In genomic region chr22:32700186-32700882, GRCh38 we compare ENCODE assay signal across 12 cellular contexts.
A peak's percentile ranks its signal among the peaks of the same experiment; 100 is the strongest.
DNase-seq lines count a peak whose midpoint lies in the region; ATAC-seq and TF ChIP-seq lines count a peak whose summit lies in the region.
"Had no signal": no experiment of that assay in that cellular context is flagged by ENCODE, and none has a peak within 500 bp of the region (broad histone marks: within the 10 kb centered on the region; RNA-seq: fewer than 3 reads in every experiment).

No MANE protein-coding gene starts in this region.

- H3K36me3 Mint-ChIP-seq in neural crest cell (ENCODE audit: low read depth), result peaks cover 11% of the 10 kb centered on the region
- no peaks in the 10 kb centered on the region for H3K36me3 Mint-ChIP-seq in activated CD4-positive, alpha-beta memory T cell treated with anti-CD3 and anti-CD28 coated beads, Interleukin-2, amount 10 ng/mL, durations not matched to agents 7 days and 5 days (ENCODE audit: low read depth)

- H3K4me1 Mint-ChIP-seq in neural crest cell, result peaks cover 15% of the 10 kb centered on the region
- no peaks in the 10 kb centered on the region for H3K4me1 Mint-ChIP-seq in activated CD4-positive, alpha-beta memory T cell treated with anti-CD3 and anti-CD28 coated beads, Interleukin-2, amount 10 ng/mL, durations not matched to agents 7 days and 5 days

- peak overlapping the region; percentile 68 for H3K27ac Mint-ChIP-seq in neural crest cell (ENCODE audit: unreplicated experiment)
- no peak overlapping the region for H3K27ac Mint-ChIP-seq in activated CD4-positive, alpha-beta memory T cell treated with anti-CD3 and anti-CD28 coated beads, Interleukin-2, amount 10 ng/mL, durations not matched to agents 7 days and 5 days
- H3K27ac Mint-ChIP-seq: activated T-helper 1 cell treated with anti-CD3 and anti-CD28 coated beads, Interleukin-12 subunit alpha, Interleukin-12 subunit beta, Interleukin-2, Interleukin-4 antibody, amounts not matched to agents 30 ng/mL and 10 ng/mL and 1 ng/mL, durations not matched to agents 14 hours and 24 hours and 36 hours; H9 had no signal

- CTCF ChIA-PET in activated CD4-positive, alpha-beta memory T cell treated with anti-CD3 and anti-CD28 coated beads, Interleukin-2, amount 10 ng/mL, durations not matched to agents 7 days and 5 days (lab: Charles Lee), result interaction anchor here (0.5 kb wide), 1 partner anchor 20 kb away, joined by 3 read pairs; no protein-coding TSS in a partner anchor

- TF ChIP-seq CTCF in fibroblast of villous mesenchyme (IDR thresholded peaks at IDR 0.05; ENCODE audit: insufficient read depth, low read depth, low read length) (no peak), neural crest cell (conservative IDR thresholded peaks at IDR 0.05) (no peak)

- DNase-seq in AG08395 (ENCODE audit: low spot score) (peak; percentile 66), adipocyte (ENCODE audit: low read depth) (peak; percentile 54), fibroblast of villous mesenchyme (ENCODE audit: low read depth) (peak; percentile 87), neural crest cell (ENCODE audit: low read depth, low spot score) (no peak), T-helper 2 cell (no peak)
- no peak for DNase-seq in activated CD4-positive, alpha-beta memory T cell treated with anti-CD3 and anti-CD28 coated beads, Interleukin-2, amount 10 ng/mL, durations not matched to agents 7 days and 5 days
- DNase-seq: H9, NCI-H1694 treated with DMSO at 0.1 percent for 48 hours had no signal

- ATAC-seq in GM18498 (IDR thresholded peaks at IDR 0.05; ENCODE audit: unreplicated experiment) (no peak), GM18907 (IDR thresholded peaks at IDR 0.05; ENCODE audit: unreplicated experiment) (no peak)

- no peaks in the 10 kb centered on the region for H3K27me3 ChIP-seq in adipocyte (replicated peaks; ENCODE audit: control insufficient read depth, insufficient read depth, low read length)

- H3K4me1 ChIP-seq in adipocyte (ENCODE audit: control insufficient read depth, insufficient read depth, low read length), result peaks cover 62% of the 10 kb centered on the region

- peak overlapping the region; percentile 77 for H3K9ac ChIP-seq in adipocyte (ENCODE audit: low read length)

- peaks cover 15% of the 10 kb centered on the region for H3K9me3 Mint-ChIP-seq in neural crest cell
- H3K9me3 Mint-ChIP-seq in activated CD4-positive, alpha-beta memory T cell treated with anti-CD3 and anti-CD28 coated beads, Interleukin-2, amount 10 ng/mL, durations not matched to agents 7 days and 5 days, result peaks cover 3% of the 10 kb centered on the region
- H3K9me3 Mint-ChIP-seq: activated T-helper 1 cell treated with anti-CD3 and anti-CD28 coated beads, Interleukin-12 subunit alpha, Interleukin-12 subunit beta, Interleukin-2, Interleukin-4 antibody, amounts not matched to agents 30 ng/mL and 10 ng/mL and 1 ng/mL, durations not matched to agents 14 hours and 24 hours and 36 hours had no signal

- no peaks in the 10 kb centered on the region for H3K36me3 ChIP-seq in adipocyte (ENCODE audit: control insufficient read depth, insufficient read depth, low read length, severe bottlenecking)

- peaks cover 8% of the 10 kb centered on the region for H3K9me3 ChIP-seq in adipocyte (ENCODE audit: control insufficient read depth, low read length)

- no peak overlapping the region for H3K4me3 Mint-ChIP-seq in neural crest cell
- H3K4me3 Mint-ChIP-seq in activated CD4-positive, alpha-beta memory T cell treated with anti-CD3 and anti-CD28 coated beads, Interleukin-2, amount 10 ng/mL, durations not matched to agents 7 days and 5 days, result no peak overlapping the region
- H3K4me3 Mint-ChIP-seq: activated T-helper 1 cell treated with anti-CD3 and anti-CD28 coated beads, Interleukin-12 subunit alpha, Interleukin-12 subunit beta, Interleukin-2, Interleukin-4 antibody, amounts not matched to agents 30 ng/mL and 10 ng/mL and 1 ng/mL, durations not matched to agents 14 hours and 24 hours and 36 hours; H9 had no signal

- H3K27me3 Mint-ChIP-seq in neural crest cell (ENCODE audit: low read depth), result no peaks in the 10 kb centered on the region
- peaks cover 22% of the 10 kb centered on the region for H3K27me3 Mint-ChIP-seq in activated CD4-positive, alpha-beta memory T cell treated with anti-CD3 and anti-CD28 coated beads, Interleukin-2, amount 10 ng/mL, durations not matched to agents 7 days and 5 days

- POLR2A ChIA-PET in activated CD4-positive, alpha-beta memory T cell treated with anti-CD3 and anti-CD28 coated beads, Interleukin-2, amount 10 ng/mL, durations not matched to agents 7 days and 5 days (lab: Charles Lee), result no interaction called here

- H3K4me3 ChIP-seq in adipocyte (ENCODE audit: low read length) (peak overlapping the region; percentile 49), fibroblast of villous mesenchyme (ENCODE audit: low read depth, low read length) (no peak overlapping the region)
- H3K4me3 ChIP-seq: lung had no signal

Comparison
In these comparisons a context has a peak if more than half of its experiments do, and no peak if none do; other contexts are left out.
1. DNase-seq: peak in AG08395 (single experiment), adipocyte (single experiment) and fibroblast of villous mesenchyme (single experiment); none in neural crest cell (single experiment), T-helper 2 cell (0 of 5) and activated CD4-positive, alpha-beta memory T cell treated with anti-CD3 and anti-CD28 coated beads, Interleukin-2, amount 10 ng/mL, durations not matched to agents 7 days and 5 days (single experiment).